ENCODE assay signal across 10 cellular contexts in genomic region chr12:114479831-114480230, GRCh38.
DNase-seq lines count a peak whose midpoint lies in the region; ATAC-seq and TF ChIP-seq lines count a peak whose summit lies in the region.
"Had no signal": no experiment of that assay in that cellular context is flagged by ENCODE, and none has a peak within 500 bp of the region (broad histone marks: within the 10 kb centered on the region; RNA-seq: fewer than 3 reads in every experiment).

No MANE protein-coding gene starts in this region.

- CTCF ChIA-PET in activated CD8-positive, alpha-beta T cell treated with anti-CD3 and anti-CD28 coated beads for 36 hours (lab: Charles Lee) = interaction anchor here (1.4 kb wide), 1 partner anchor 499 kb away, joined by 5 read pairs; no protein-coding TSS in a partner anchor

- no peak for DNase-seq in activated naive CD4-positive, alpha-beta T cell treated with anti-CD3 and anti-CD28 coated beads, Interleukin-2, amount 50 U/mL, for 72 hours (ENCODE audit: low spot score in 2 of 2)
- DNase-seq in astrocyte of the spinal cord (ENCODE audit: low read depth, low spot score) (no peak), iPS-NIHi7 (ENCODE audit: extremely low spot score) (peak; percentile 54), inferior parietal cortex (ENCODE audit: extremely low spot score) (no peak), DMS79 (lab: John Stamatoyannopoulos, UW) (no peak)
- DNase-seq in activated CD8-positive, alpha-beta T cell treated with anti-CD3 and anti-CD28 coated beads for 36 hours = no peak
- DNase-seq: activated B cell treated with CpG ODN at 0.5 μM for 24 hours, kidney glomerular epithelial cell had no signal

- H3K27me3 Mint-ChIP-seq in activated naive CD4-positive, alpha-beta T cell treated with anti-CD3 and anti-CD28 coated beads, Interleukin-2, amount 50 U/mL, for 24 hours = peaks cover 51% of the 10 kb centered on the region
- peaks cover 61% of the 10 kb centered on the region for H3K27me3 Mint-ChIP-seq in activated CD8-positive, alpha-beta T cell treated with anti-CD3 and anti-CD28 coated beads for 36 hours

- no peaks in the 10 kb centered on the region for H3K9me3 Mint-ChIP-seq in activated naive CD4-positive, alpha-beta T cell treated with anti-CD3 and anti-CD28 coated beads, Interleukin-2, amount 50 U/mL, for 24 hours
- peaks cover 0 to 5% of the 10 kb centered on the region in 2 donors for H3K9me3 Mint-ChIP-seq in activated naive CD4-positive, alpha-beta T cell treated with anti-CD3 and anti-CD28 coated beads, Interleukin-2, amount 50 U/mL, for 72 hours
- H3K9me3 Mint-ChIP-seq in activated CD8-positive, alpha-beta T cell treated with anti-CD3 and anti-CD28 coated beads for 36 hours = no peaks in the 10 kb centered on the region
- H3K9me3 Mint-ChIP-seq: activated B cell treated with CpG ODN at 0.5 μM for 24 hours had no signal

- intact Hi-C loops in activated CD8-positive, alpha-beta T cell treated with anti-CD3 and anti-CD28 coated beads for 36 hours (cut with micrococcal nuclease) = no loop called here

- H3K27ac ChIP-seq in subcutaneous abdominal adipose tissue (ENCODE audit: low read depth, low read length) = no peak overlapping the region

- no peak overlapping the region for H3K27ac Mint-ChIP-seq in activated naive CD4-positive, alpha-beta T cell treated with anti-CD3 and anti-CD28 coated beads, Interleukin-2, amount 50 U/mL, for 24 hours
- H3K27ac Mint-ChIP-seq in activated naive CD4-positive, alpha-beta T cell treated with anti-CD3 and anti-CD28 coated beads, Interleukin-2, amount 50 U/mL, for 72 hours = no peak overlapping the region
- H3K27ac Mint-ChIP-seq in activated CD8-positive, alpha-beta T cell treated with anti-CD3 and anti-CD28 coated beads for 36 hours = no peak overlapping the region
- H3K27ac Mint-ChIP-seq: activated B cell treated with CpG ODN at 0.5 μM for 24 hours had no signal

- H3K4me1 ChIP-seq in subcutaneous abdominal adipose tissue (ENCODE audit: control insufficient read depth in 5 of 5, insufficient read depth in 5 of 5, low read length in 5 of 5) = peaks cover 0 to 23% (median 17%) of the 10 kb centered on the region in 5 donors

- H3K4me3 Mint-ChIP-seq in activated naive CD4-positive, alpha-beta T cell treated with anti-CD3 and anti-CD28 coated beads, Interleukin-2, amount 50 U/mL, for 24 hours = peak overlapping the region; percentile 47
- H3K4me3 Mint-ChIP-seq in activated CD8-positive, alpha-beta T cell treated with anti-CD3 and anti-CD28 coated beads for 36 hours = no peak overlapping the region
- H3K4me3 Mint-ChIP-seq: activated B cell treated with CpG ODN at 0.5 μM for 24 hours had no signal

- POLR2A ChIA-PET in activated CD8-positive, alpha-beta T cell treated with anti-CD3 and anti-CD28 coated beads for 36 hours (lab: Charles Lee) = no interaction called here

- ATAC-seq in activated naive CD4-positive, alpha-beta T cell treated with anti-CD3 and anti-CD28 coated beads, Interleukin-2, amount 50 U/mL, for 72 hours = no peak
- ATAC-seq in activated CD8-positive, alpha-beta T cell treated with anti-CD3 and anti-CD28 coated beads for 36 hours = no peak

- peaks cover 2% of the 10 kb centered on the region for H3K36me3 Mint-ChIP-seq in activated naive CD4-positive, alpha-beta T cell treated with anti-CD3 and anti-CD28 coated beads, Interleukin-2, amount 50 U/mL, for 24 hours
- H3K36me3 Mint-ChIP-seq in activated naive CD4-positive, alpha-beta T cell treated with anti-CD3 and anti-CD28 coated beads, Interleukin-2, amount 50 U/mL, for 72 hours = peaks cover 8 to 14% of the 10 kb centered on the region in 2 donors
- H3K36me3 Mint-ChIP-seq in activated CD8-positive, alpha-beta T cell treated with anti-CD3 and anti-CD28 coated beads for 36 hours (ENCODE audit: low read depth) = no peaks in the 10 kb centered on the region

- peaks cover 14% of the 10 kb centered on the region for H3K4me1 Mint-ChIP-seq in activated naive CD4-positive, alpha-beta T cell treated with anti-CD3 and anti-CD28 coated beads, Interleukin-2, amount 50 U/mL, for 24 hours
- peaks cover 11% of the 10 kb centered on the region for H3K4me1 Mint-ChIP-seq in activated CD8-positive, alpha-beta T cell treated with anti-CD3 and anti-CD28 coated beads for 36 hours (ENCODE audit: low read depth)

- in situ Hi-C loops in astrocyte of the spinal cord (cut with HindIII; ENCODE audit: low sequenced_read_pairs) = no loop called here

- H3K4me3 ChIP-seq in astrocyte of the spinal cord (ENCODE audit: low read depth, low read length) = peak overlapping the region; percentile 20
- H3K4me3 ChIP-seq in subcutaneous abdominal adipose tissue (ENCODE audit: low read depth in 1 of 5, low read length in 5 of 5) = peak overlapping the region; percentile 25 to 61 (median 56)

- no peak for TF ChIP-seq CTCF in astrocyte of the spinal cord (IDR thresholded peaks at IDR 0.05; ENCODE audit: low read depth, low read length)
- no peak for TF ChIP-seq CTCF in activated CD8-positive, alpha-beta T cell treated with anti-CD3 and anti-CD28 coated beads for 36 hours (IDR thresholded peaks at IDR 0.05)

- peaks cover 27 to 48% (median 33%) of the 10 kb centered on the region in 5 donors for H3K27me3 ChIP-seq in subcutaneous abdominal adipose tissue (ENCODE audit: control insufficient read depth in 5 of 5, insufficient read depth in 4 of 5, low read length in 5 of 5)

- H3K36me3 ChIP-seq in subcutaneous abdominal adipose tissue (ENCODE audit: control insufficient read depth in 5 of 5, insufficient read depth in 5 of 5, low read length in 5 of 5) = no peaks in the 10 kb centered on the region

- H3K9me3 ChIP-seq in subcutaneous abdominal adipose tissue (ENCODE audit: control insufficient read depth in 5 of 5, low read length in 5 of 5) = no peaks in the 10 kb centered on the region

- no peak overlapping the region for H3K9ac ChIP-seq in subcutaneous abdominal adipose tissue (ENCODE audit: low read length in 5 of 5)
